Comparison of ENCODE assay signal across 16 cellular contexts in genomic region chr7:108310351-108310750, GRCh38.
A peak's percentile ranks its signal among the peaks of the same experiment; 100 is the strongest.
DNase-seq lines count a peak whose midpoint lies in the region; ATAC-seq, FAIRE-seq and TF ChIP-seq lines count a peak whose summit lies in the region.
"Had no signal": no experiment of that assay in that cellular context is flagged by ENCODE, and none has a peak within 500 bp of the region (broad histone marks: within the 10 kb centered on the region; RNA-seq: fewer than 3 reads in every experiment).

No MANE protein-coding gene starts in this region.

- peak overlapping the region; percentile 58 for H3K27ac ChIP-seq in suprapubic skin
- H3K27ac ChIP-seq: psoas muscle had no signal

- WGBS in suprapubic skin = 27% methylated on average over 2 of the region's 2 CpGs

- TF ChIP-seq POLR2A in suprapubic skin (IDR thresholded peaks at IDR 0.05) = no peak

- no peak overlapping the region for H3K4me3 Mint-ChIP-seq in chondrocyte (ENCODE audit: unreplicated experiment)
- H3K4me3 Mint-ChIP-seq: activated T-cell treated with anti-CD3 and anti-CD28 coated beads, Interleukin-2, amount 50 U/mL, for 72 hours; naive thymus-derived CD4-positive, alpha-beta T cell had no signal

- peak overlapping the region; percentile 83 for H3K27ac Mint-ChIP-seq in chondrocyte (ENCODE audit: unreplicated experiment)
- H3K27ac Mint-ChIP-seq: activated T-cell treated with anti-CD3 and anti-CD28 coated beads, Interleukin-2, amount 50 U/mL, for 72 hours; naive thymus-derived CD4-positive, alpha-beta T cell had no signal

- no peaks in the 10 kb centered on the region for H3K9me3 ChIP-seq in suprapubic skin
- H3K9me3 ChIP-seq: esophagus muscularis mucosa, psoas muscle had no signal

- H3K27me3 Mint-ChIP-seq in chondrocyte (ENCODE audit: low read depth) = no peaks in the 10 kb centered on the region

- no peak for TF ChIP-seq EP300 in suprapubic skin (IDR thresholded peaks at IDR 0.05)

- no peaks in the 10 kb centered on the region for H3K36me3 Mint-ChIP-seq in chondrocyte (ENCODE audit: low read depth)

- H3K4me1 ChIP-seq in suprapubic skin = peaks cover 14% of the 10 kb centered on the region
- H3K4me1 ChIP-seq: psoas muscle had no signal

- TF ChIP-seq CTCF in chondrocyte (IDR thresholded peaks at IDR 0.05) = no peak
- no peak for TF ChIP-seq CTCF in suprapubic skin (IDR thresholded peaks at IDR 0.05)

- peak; percentile 55 for FAIRE-seq in RCC 7860 (lab: Jason Lieb, UNC)
- FAIRE-seq: TTC549 had no signal

- no peak for DNase-seq in RCC 7860 (ENCODE audit: low spot score)
- no peak for DNase-seq in chondrocyte (ENCODE audit: low spot score)
- DNase-seq in foreskin melanocyte = peak; percentile 83
- DNase-seq in suprapubic skin (ENCODE audit: low spot score in 2 of 2) = no peak
- DNase-seq in posterior cingulate gyrus = no peak
- DNase-seq: activated T-cell treated with anti-CD3 and anti-CD28 coated beads, Interleukin-2, amount 50 U/mL, for 72 hours; DMS53; Karpas-422; left ventricle myocardium superior; naive thymus-derived CD4-positive, alpha-beta T cell; NCI-H1436 treated with DMSO at 0.1 percent for 48 hours; psoas muscle had no signal

- H3K4me3 ChIP-seq in suprapubic skin = no peak overlapping the region
- H3K4me3 ChIP-seq: esophagus muscularis mucosa, psoas muscle had no signal

- no peaks in the 10 kb centered on the region for H3K9me3 Mint-ChIP-seq in chondrocyte (ENCODE audit: low read depth)
- H3K9me3 Mint-ChIP-seq: activated T-cell treated with anti-CD3 and anti-CD28 coated beads, Interleukin-2, amount 50 U/mL, for 72 hours; naive thymus-derived CD4-positive, alpha-beta T cell had no signal

- no peak for ATAC-seq in HG03159 (IDR thresholded peaks at IDR 0.05; ENCODE audit: unreplicated experiment)
- no peak for ATAC-seq in GM18873 (IDR thresholded peaks at IDR 0.05; ENCODE audit: low FRiP score, unreplicated experiment)
- ATAC-seq: left ventricle myocardium superior; naive thymus-derived CD4-positive, alpha-beta T cell; psoas muscle had no signal

- no peaks in the 10 kb centered on the region for H3K36me3 ChIP-seq in suprapubic skin
- H3K36me3 ChIP-seq: esophagus muscularis mucosa had no signal

- peaks cover 51% of the 10 kb centered on the region for H3K4me1 Mint-ChIP-seq in chondrocyte (ENCODE audit: low read depth)

- intact Hi-C loops in posterior cingulate gyrus (cut with DNase I) = no loop called here

- no peaks in the 10 kb centered on the region for H3K27me3 ChIP-seq in suprapubic skin
- H3K27me3 ChIP-seq: esophagus muscularis mucosa had no signal
